In the genomic region with DNA sequence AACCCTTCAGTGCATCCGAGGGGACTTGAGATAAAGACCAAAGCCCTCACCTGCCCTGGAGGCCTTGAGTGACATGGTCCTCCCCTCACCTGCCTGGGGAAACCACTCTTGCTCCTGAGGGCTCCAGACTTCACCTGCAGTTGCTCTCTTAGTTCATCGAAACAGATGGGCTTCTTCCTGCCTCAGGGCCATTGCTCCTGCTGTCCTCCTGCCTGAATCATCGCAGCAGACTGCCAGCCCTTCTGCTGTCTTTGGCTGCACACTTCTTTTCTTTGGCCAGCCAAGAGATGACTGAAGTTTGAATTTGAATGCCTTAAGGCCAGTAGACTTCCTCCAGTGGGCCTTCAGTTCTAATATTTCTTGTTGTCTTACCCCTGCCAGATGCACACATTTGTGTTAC, we compare ENCODE assay signal across 14 cellular contexts. TPM values are rescaled to one million over a fixed set of nuclear protein-coding genes. Genes with fewer than 3 reads are reported as not detected.
DNase-seq lines count a peak whose midpoint lies in the region; ATAC-seq, FAIRE-seq and TF ChIP-seq lines count a peak whose summit lies in the region.
"Had no signal": no experiment of that assay in that cellular context is flagged by ENCODE, and none has a peak within 500 bp of the region (broad histone marks: within the 10 kb centered on the region; RNA-seq: fewer than 3 reads in every experiment).

No MANE protein-coding gene starts in this region.

- no peaks in the 10 kb centered on the region for H3K36me3 Mint-ChIP-seq in effector memory CD8-positive, alpha-beta T cell (ENCODE audit: insufficient read depth)
- H3K36me3 Mint-ChIP-seq: CD4-positive, CD25-positive, alpha-beta regulatory T cell had no signal

- H3K27ac Mint-ChIP-seq in effector memory CD8-positive, alpha-beta T cell, result no peak overlapping the region

- TF ChIP-seq POLR2A in GM12891 (IDR thresholded peaks at IDR 0.05; ENCODE audit: low read depth, low read length) (no peak), testis (IDR thresholded peaks at IDR 0.05) (no peak)

- H3K36me3 ChIP-seq in left lung (no peaks in the 10 kb centered on the region), testis (ENCODE audit: low read depth, missing control alignments) (no peaks in the 10 kb centered on the region)

- intact Hi-C loops in left lung (cut with DNase I) (no loop called here), testis (cut with DNase I; ENCODE audit: low total_unique reads) (no loop called here)

- H3K4me3 ChIP-seq in AG10803 (ENCODE audit: low read length) (no peak overlapping the region), left lung (no peak overlapping the region), testis (no peak overlapping the region)
- H3K4me3 ChIP-seq: lung had no signal

- peak; percentile 13 for FAIRE-seq in GM12891 (lab: Jason Lieb, UNC)

- peak overlapping the region; percentile 67 to 91 for H3K27ac ChIP-seq in left lung
- H3K27ac ChIP-seq in testis, result no peak overlapping the region

- no peak overlapping the region for H3K4me3 Mint-ChIP-seq in effector memory CD8-positive, alpha-beta T cell
- H3K4me3 Mint-ChIP-seq: CD4-positive, CD25-positive, alpha-beta regulatory T cell had no signal

- no peaks in the 10 kb centered on the region for H3K9me3 Mint-ChIP-seq in effector memory CD8-positive, alpha-beta T cell

- peaks cover 5 to 14% of the 10 kb centered on the region in 2 donors for H3K27me3 Mint-ChIP-seq in effector memory CD8-positive, alpha-beta T cell
- H3K27me3 Mint-ChIP-seq: CD4-positive, CD25-positive, alpha-beta regulatory T cell had no signal

- WGBS in testis, 2 donors, result 79 to 94% methylated on average over 3 of the region's 3 CpGs

- no peaks in the 10 kb centered on the region for H3K27me3 ChIP-seq in left lung
- H3K27me3 ChIP-seq in testis, result no peaks in the 10 kb centered on the region

- TF ChIP-seq CTCF in AG10803 (conservative IDR thresholded peaks at IDR 0.05; ENCODE audit: low read length) (no peak), left lung (IDR thresholded peaks at IDR 0.05) (no peak), testis (IDR thresholded peaks at IDR 0.05) (no peak)

- ATAC-seq in left lung, result no peak
- no peak for ATAC-seq in GM19463 (IDR thresholded peaks at IDR 0.05; ENCODE audit: unreplicated experiment)
- no peak for ATAC-seq in effector memory CD8-positive, alpha-beta T cell (replicated peaks)

- peaks cover 3 to 7% of the 10 kb centered on the region in 2 donors for H3K4me1 Mint-ChIP-seq in effector memory CD8-positive, alpha-beta T cell (ENCODE audit: low read depth in 2 of 2)

- H3K9me3 ChIP-seq in left lung, result no peaks in the 10 kb centered on the region
- H3K9me3 ChIP-seq in testis, result no peaks in the 10 kb centered on the region

- DNase-seq in AG10803 (ENCODE audit: low read depth) (peak; percentile 8), GM12891 (ENCODE audit: insufficient read length, low spot score) (no peak), brain pericyte (ENCODE audit: low read depth, low spot score) (peak; percentile 52), left lung (no peak), testis (no peak), Kasumi-1 (lab: John Stamatoyannopoulos, UW) (no peak)
- no peak for DNase-seq in effector memory CD8-positive, alpha-beta T cell
- DNase-seq: CD4-positive, CD25-positive, alpha-beta regulatory T cell; effector memory CD4-positive, alpha-beta T cell; NCI-H510A treated with DMSO at 0.1 percent for 48 hours; nucleus accumbens; SHP77 had no signal

- peaks cover 0 to 51% of the 10 kb centered on the region in 2 donors for H3K4me1 ChIP-seq in left lung
- peaks cover 5% of the 10 kb centered on the region for H3K4me1 ChIP-seq in testis

TF ChIP-seq in GM12891, 5 proteins besides CTCF, POLR2A, EP300 and RAD21:
- TF ChIP-seq POU2F2 (IDR thresholded peaks at IDR 0.05; ENCODE audit: low read depth, low read length), result no peak
- TF ChIP-seq PAX5 (IDR thresholded peaks at IDR 0.05; ENCODE audit: insufficient read depth, low read length, severe bottlenecking), result no peak
- TF ChIP-seq TAF1 (IDR thresholded peaks at IDR 0.05; ENCODE audit: low read depth, low read length), result no peak
- no peak for TF ChIP-seq SPI1 (IDR thresholded peaks at IDR 0.05; ENCODE audit: low read depth, low read length)

RNA-seq across cellular contexts. Expression of a gene that starts 56.6 kb away (rescaled TPM):
- 5.9 TPM for polyA plus RNA-seq in GM12891 (2012; ENCODE audit: low read depth, missing spikeins)
- total RNA-seq in left lung (100 to 1,000 TPM; 154 to 236 TPM), testis (100 to 1,000 TPM; 154 to 208 TPM)
- polyA plus RNA-seq in testis (ENCODE audit: insufficient read depth, low read depth, low replicate concordance), result 91.3 TPM

Comparison
In these comparisons a context has a peak if more than half of its experiments do, and no peak if none do; other contexts are left out.
1. DNase-seq: peak in AG10803 (single experiment) and brain pericyte (single experiment); none in GM12891 (single experiment), left lung (0 of 2), testis (single experiment), Kasumi-1 (0 of 2) and effector memory CD8-positive, alpha-beta T cell (0 of 3).
2. H3K27ac ChIP-seq: peak in left lung (2 of 2); none in testis (0 of 2).